ENCODE assay signal across 12 cellular contexts in the genomic region with DNA sequence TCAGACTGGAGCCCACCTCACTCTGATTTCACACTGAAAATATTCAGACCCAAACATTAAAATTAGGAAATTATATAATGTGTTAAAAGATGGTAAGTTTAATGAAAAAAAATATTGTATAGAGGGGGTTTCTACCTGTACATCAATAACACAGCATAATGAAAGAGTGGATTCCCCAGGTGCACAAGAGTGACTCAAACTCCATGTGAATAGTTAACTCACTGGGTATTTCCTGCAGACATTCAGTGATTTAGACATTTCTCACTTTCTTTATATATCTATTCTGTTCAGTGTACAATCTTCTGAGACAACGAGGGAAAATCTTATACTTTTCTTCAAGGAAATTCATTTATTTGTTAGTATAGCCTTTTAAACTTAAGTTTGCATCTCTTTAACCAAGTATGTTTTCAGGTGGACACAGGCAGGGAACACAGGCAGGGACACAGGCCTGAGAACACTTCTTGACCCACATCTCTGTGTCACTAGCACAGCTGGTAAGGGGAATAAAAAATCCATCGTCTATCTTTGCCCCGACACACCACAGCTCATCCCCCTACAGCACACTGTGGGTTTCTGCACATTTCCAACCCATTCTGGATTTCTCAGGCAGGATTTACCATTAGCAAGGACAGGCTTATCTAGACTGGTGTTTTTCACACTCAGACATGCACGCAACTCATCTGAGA.
A peak's percentile ranks its signal among the peaks of the same experiment; 100 is the strongest.
DNase-seq lines count a peak whose midpoint lies in the region; ATAC-seq and TF ChIP-seq lines count a peak whose summit lies in the region.
"Had no signal": no experiment of that assay in that cellular context is flagged by ENCODE, and none has a peak within 500 bp of the region (broad histone marks: within the 10 kb centered on the region; RNA-seq: fewer than 3 reads in every experiment).

No MANE protein-coding gene starts in this region.

- H3K27ac ChIP-seq in testis (no peak overlapping the region), heart right ventricle (no peak overlapping the region), spleen (no peak overlapping the region)

- H3K4me3 ChIP-seq in testis (no peak overlapping the region), heart right ventricle (no peak overlapping the region), spleen (no peak overlapping the region)

- TF ChIP-seq POLR2A in testis (IDR thresholded peaks at IDR 0.05) (no peak), spleen (IDR thresholded peaks at IDR 0.05) (no peak)

- intact Hi-C loops in testis (cut with DNase I; ENCODE audit: low total_unique reads) (no loop called here), heart right ventricle (cut with DNase I) (no loop called here), spleen (cut with DNase I; ENCODE audit: low total_unique reads) (no loop called here)

- H3K36me3 ChIP-seq in testis (ENCODE audit: low read depth, missing control alignments) (no peaks in the 10 kb centered on the region), heart right ventricle (no peaks in the 10 kb centered on the region), spleen (no peaks in the 10 kb centered on the region)

- no peaks in the 10 kb centered on the region for H3K9me3 ChIP-seq in testis
- no peaks in the 10 kb centered on the region for H3K9me3 ChIP-seq in heart right ventricle
- no peaks in the 10 kb centered on the region for H3K9me3 ChIP-seq in spleen

- no peaks in the 10 kb centered on the region for H3K4me1 ChIP-seq in testis
- H3K4me1 ChIP-seq in heart right ventricle = peaks cover 0 to 15% (median 0%) of the 10 kb centered on the region in 9 donors
- no peaks in the 10 kb centered on the region for H3K4me1 ChIP-seq in spleen

- TF ChIP-seq CTCF in testis (IDR thresholded peaks at IDR 0.05) (no peak), heart right ventricle (IDR thresholded peaks at IDR 0.05) (no peak), spleen (IDR thresholded peaks at IDR 0.05 in 8 of 11, conservative IDR thresholded peaks at IDR 0.05 in 3 of 11) (no peak)

- WGBS in testis, 2 donors = 80 to 85% methylated on average over 4 of the region's 4 CpGs
- 84 to 90% methylated on average over 4 of the region's 4 CpGs for WGBS in heart right ventricle, 2 donors
- 73 to 85% (median 82%) methylated on average over 4 of the region's 4 CpGs for WGBS in spleen, 5 donors

- ATAC-seq in GM18861 (IDR thresholded peaks at IDR 0.05; ENCODE audit: unreplicated experiment) (peak; percentile 84), GM21390 (IDR thresholded peaks at IDR 0.05; ENCODE audit: unreplicated experiment) (peak; percentile 50), HG02970 (IDR thresholded peaks at IDR 0.05; ENCODE audit: low FRiP score, unreplicated experiment) (peak; percentile 69), HG03575 (IDR thresholded peaks at IDR 0.05; ENCODE audit: extremely low read depth, insufficient number of reproducible peaks, low FRiP score, unreplicated experiment) (peak; percentile 40), heart right ventricle (no peak)
- ATAC-seq: esophagus mucosa, sciatic nerve had no signal

- DNase-seq in stimulated activated CD4-positive, alpha-beta T cell treated with anti-CD3 and anti-CD28 coated beads, Interleukin-2, amount 100 ng/mL, for 48 hours = no peak
- DNase-seq in testis (no peak), heart right ventricle (no peak), spleen (no peak)
- DNase-seq: activated gamma-delta T cell, NCI-H446 had no signal

- H3K27me3 ChIP-seq in testis (no peaks in the 10 kb centered on the region), heart right ventricle (no peaks in the 10 kb centered on the region), spleen (replicated peaks in 1 of 7) (no peaks in the 10 kb centered on the region)

Comparison
In these comparisons a context has a peak if more than half of its experiments do, and no peak if none do; other contexts are left out.
1. ATAC-seq: peak in GM18861 (single experiment), GM21390 (single experiment), HG02970 (single experiment) and HG03575 (single experiment); none in heart right ventricle (0 of 8).